In genomic region chr16:8572063-8572918, GRCh38 we compare ENCODE assay signal across 28 cellular contexts. TPM values are rescaled to one million over a fixed set of nuclear protein-coding genes. Genes with fewer than 3 reads are reported as not detected.
DNase-seq lines count a peak whose midpoint lies in the region; ATAC-seq and TF ChIP-seq lines count a peak whose summit lies in the region.
"Had no signal": no experiment of that assay in that cellular context is flagged by ENCODE, and none has a peak within 500 bp of the region (broad histone marks: within the 10 kb centered on the region; RNA-seq: fewer than 3 reads in every experiment).

No MANE protein-coding gene starts in this region.

- H3K9ac ChIP-seq in mammary epithelial cell (ENCODE audit: insufficient read depth, low read length): no peak overlapping the region
- H3K9ac ChIP-seq in neuronal stem cell (ENCODE audit: low read depth, low read length, poor library complexity): no peak overlapping the region

- H3K4me1 ChIP-seq in mammary epithelial cell (ENCODE audit: insufficient read depth, low read length) (no peaks in the 10 kb centered on the region), neuronal stem cell (ENCODE audit: control insufficient read depth in 2 of 2, insufficient read depth in 1 of 2, low read depth in 1 of 2, low read length in 2 of 2) (peaks cover 23 to 28% of the 10 kb centered on the region in 2 donors)

- peak overlapping the region; percentile 76 for H3K18ac ChIP-seq in neuronal stem cell (ENCODE audit: low read length)

- no peak overlapping the region for H2BK12ac ChIP-seq in neuronal stem cell (ENCODE audit: low read length)

- DNase-seq in NCI-H748 (lab: John Stamatoyannopoulos, UW; ENCODE audit: unreplicated experiment) (peak; percentile 47), NCI-H748 treated with DMSO at 0.1 percent for 48 hours (lab: John Stamatoyannopoulos, UW) (no peak), HFFc6 (no peak), mammary epithelial cell (no peak), neuronal stem cell (ENCODE audit: low spot score) (no peak), GM03348 (ENCODE audit: low spot score) (no peak)
- no peak for DNase-seq in effector memory CD8-positive, alpha-beta T cell
- DNase-seq: activated CD4-positive, alpha-beta T cell treated with anti-CD3 and anti-CD28 coated beads for 4 hours; activated CD8-positive, alpha-beta memory T cell treated with anti-CD3 and anti-CD28 coated beads for 24 hours; activated naive CD4-positive, alpha-beta T cell; DMS79 treated with DMSO at 0.1 percent for 48 hours; GOT3; NCI-H1417 treated with DMSO at 0.1 percent for 48 hours; NCI-H2107; NCI-H446 treated with DMSO at 0.1 percent for 48 hours; ovary; Right ventricle myocardium superior; stimulated activated CD4-positive, alpha-beta T cell treated with anti-CD3 and anti-CD28 coated beads, Interleukin-2, amount 100 ng/mL, for 24 hours; transverse colon had no signal

- no peak overlapping the region for H3K23ac ChIP-seq in neuronal stem cell (ENCODE audit: low read depth, low read length, poor library complexity)

- BruUV-seq in mammary epithelial cell (replicated peaks; lab: Mats Ljungman, UMichigan): no TSS peak

- intact Hi-C loops in mammary epithelial cell (cut with micrococcal nuclease): loop anchor here (2.0 kb wide), 1 partner anchor 51 kb away; no protein-coding TSS in a partner anchor

- no peaks in the 10 kb centered on the region for H4K20me1 ChIP-seq in mammary epithelial cell (ENCODE audit: insufficient read depth, low read length)

- H2BK15ac ChIP-seq in neuronal stem cell (ENCODE audit: low read length): no peak overlapping the region

- H3K79me2 ChIP-seq in mammary epithelial cell (ENCODE audit: insufficient read depth, low read length): no peaks in the 10 kb centered on the region

- peaks cover 30% of the 10 kb centered on the region for H3K4me1 Mint-ChIP-seq in HFFc6 (ENCODE audit: low read depth)
- peaks cover 3 to 8% of the 10 kb centered on the region in 2 donors for H3K4me1 Mint-ChIP-seq in effector memory CD8-positive, alpha-beta T cell (ENCODE audit: low read depth in 2 of 2)

- dilution Hi-C loops in mammary epithelial cell (cut with HindIII; ENCODE audit: low sequenced_read_pairs): loop anchor here (5.0 kb wide), 1 partner anchor 65 kb away; no protein-coding TSS in a partner anchor

- CTCF ChIA-PET in mammary epithelial cell (lab: Charles Lee; ENCODE audit: low non-redundant PET): no interaction called here

- no peaks in the 10 kb centered on the region for H3K79me1 ChIP-seq in neuronal stem cell (ENCODE audit: low read depth, low read length)

- TF ChIP-seq CTCF in HFFc6 (IDR thresholded peaks at IDR 0.05) (no peak), mammary epithelial cell (conservative IDR thresholded peaks at IDR 0.05 in 1 of 2, IDR thresholded peaks at IDR 0.05 in 1 of 2; ENCODE audit: extremely low read depth in 1 of 2, insufficient read depth in 1 of 2, low read depth in 1 of 2, low read length in 2 of 2) (no peak)

- H3K9me3 Mint-ChIP-seq in HFFc6: no peaks in the 10 kb centered on the region
- no peaks in the 10 kb centered on the region for H3K9me3 Mint-ChIP-seq in effector memory CD8-positive, alpha-beta T cell
- H3K9me3 Mint-ChIP-seq: natural killer cell treated with Interleukin-12 subunit alpha and Interleukin-12 subunit beta and Interleukin-15 and Interleukin-18, amount 100 ng/mL, for 72 hours had no signal

- no peak overlapping the region for H3K14ac ChIP-seq in neuronal stem cell (ENCODE audit: low read length)

- no peak overlapping the region for H4K91ac ChIP-seq in neuronal stem cell (ENCODE audit: low read depth, low read length, poor library complexity)

- no peak overlapping the region for H4K8ac ChIP-seq in neuronal stem cell (ENCODE audit: low read depth, low read length)

- H2BK5ac ChIP-seq in neuronal stem cell (ENCODE audit: low read length): no peak overlapping the region

- peaks cover 3% of the 10 kb centered on the region; the same call in 1 of the 2 replicates for H3K27me3 Mint-ChIP-seq in HFFc6 (ENCODE audit: insufficient read depth)
- H3K27me3 Mint-ChIP-seq in effector memory CD8-positive, alpha-beta T cell: peaks cover 43 to 59% of the 10 kb centered on the region in 2 donors

- H3K4me3 ChIP-seq in mammary epithelial cell (replicated peaks in 1 of 3; ENCODE audit: insufficient read depth in 1 of 3, low read depth in 2 of 3, low read length in 3 of 3) (no peak overlapping the region), neuronal stem cell (ENCODE audit: low read length in 2 of 2) (no peak overlapping the region)
- H3K4me3 ChIP-seq: body of pancreas, ovary, PC-9, transverse colon had no signal

- H2AFZ ChIP-seq in mammary epithelial cell (ENCODE audit: low read depth, low read length): peak overlapping the region; percentile 29
- H2AFZ ChIP-seq in neuronal stem cell (ENCODE audit: low read length): peak overlapping the region; percentile 70
- H2AFZ ChIP-seq: PC-9 had no signal

- H2AK5ac ChIP-seq in neuronal stem cell (ENCODE audit: low read depth, low read length): peak overlapping the region; percentile 29

- no peak overlapping the region for H3K4me3 Mint-ChIP-seq in HFFc6
- no peak overlapping the region for H3K4me3 Mint-ChIP-seq in effector memory CD8-positive, alpha-beta T cell
- H3K4me3 Mint-ChIP-seq: IgD-negative memory B cell; natural killer cell treated with Interleukin-12 subunit alpha and Interleukin-12 subunit beta and Interleukin-15 and Interleukin-18, amount 100 ng/mL, for 72 hours had no signal

- WGBS in mammary epithelial cell (ENCODE audit: low coverage, missing lambda C conversion rate): 62% methylated on average over 8 of the region's 11 CpGs
- no CpG with 5 or more reads among the region's 11 CpGs for WGBS in neuronal stem cell (ENCODE audit: extremely low coverage in 2 of 2, insufficient read length in 2 of 2, insufficient replicate concordance in 1 of 2), 2 donors

- H3K9me3 ChIP-seq in mammary epithelial cell (replicated peaks; ENCODE audit: insufficient read depth, low read length) (no peaks in the 10 kb centered on the region), neuronal stem cell (replicated peaks in 1 of 2; ENCODE audit: control insufficient read depth in 2 of 2, insufficient read depth in 1 of 2, low read depth in 1 of 2, low read length in 2 of 2) (no peaks in the 10 kb centered on the region)
- H3K9me3 ChIP-seq: body of pancreas, ovary, transverse colon had no signal

- no peaks in the 10 kb centered on the region for H3K36me3 Mint-ChIP-seq in HFFc6 (ENCODE audit: low read depth)
- no peaks in the 10 kb centered on the region for H3K36me3 Mint-ChIP-seq in effector memory CD8-positive, alpha-beta T cell (ENCODE audit: insufficient read depth)
- H3K36me3 Mint-ChIP-seq: IgD-negative memory B cell; natural killer cell treated with Interleukin-12 subunit alpha and Interleukin-12 subunit beta and Interleukin-15 and Interleukin-18, amount 100 ng/mL, for 72 hours had no signal

- H3K27me3 ChIP-seq in mammary epithelial cell (ENCODE audit: insufficient read depth, low read length) (no peaks in the 10 kb centered on the region), neuronal stem cell (ENCODE audit: control insufficient read depth in 3 of 3, insufficient read depth in 3 of 3, low read depth in 1 of 3, low read length in 3 of 3) (no peaks in the 10 kb centered on the region)
- H3K27me3 ChIP-seq: body of pancreas, ovary had no signal

- H2BK120ac ChIP-seq in neuronal stem cell (ENCODE audit: low read depth, low read length): peak overlapping the region; percentile 77

- peak overlapping the region; percentile 93 for H3K27ac Mint-ChIP-seq in HFFc6
- H3K27ac Mint-ChIP-seq in effector memory CD8-positive, alpha-beta T cell: peak overlapping the region in 1 of 2 donors; percentile 36
- H3K27ac Mint-ChIP-seq: IgD-negative memory B cell; natural killer cell treated with Interleukin-12 subunit alpha and Interleukin-12 subunit beta and Interleukin-15 and Interleukin-18, amount 100 ng/mL, for 72 hours had no signal

- H3K4ac ChIP-seq in neuronal stem cell (ENCODE audit: low read length): no peak overlapping the region

- no peak for ATAC-seq in GM18861 (IDR thresholded peaks at IDR 0.05; ENCODE audit: unreplicated experiment)
- ATAC-seq in effector memory CD8-positive, alpha-beta T cell (replicated peaks): no peak
- ATAC-seq: natural killer cell treated with Interleukin-12 subunit alpha and Interleukin-12 subunit beta and Interleukin-15 and Interleukin-18, amount 100 ng/mL, for 72 hours had no signal

- H3K4me2 ChIP-seq in mammary epithelial cell (ENCODE audit: insufficient read depth, low read depth, low read length): no peak overlapping the region
- no peak overlapping the region for H3K4me2 ChIP-seq in neuronal stem cell (ENCODE audit: insufficient read depth, low read length, poor library complexity, severe bottlenecking)

- no peaks in the 10 kb centered on the region for H3K36me3 ChIP-seq in mammary epithelial cell (ENCODE audit: insufficient read depth, low read length)
- no peaks in the 10 kb centered on the region for H3K36me3 ChIP-seq in neuronal stem cell (replicated peaks in 1 of 2; ENCODE audit: control insufficient read depth in 2 of 2, insufficient read depth in 2 of 2, low read length in 2 of 2)
- H3K36me3 ChIP-seq: ovary, transverse colon had no signal

- H3K27ac ChIP-seq in mammary epithelial cell (ENCODE audit: insufficient read depth, low read depth, low read length): no peak overlapping the region
- H3K27ac ChIP-seq in neuronal stem cell (replicated peaks; ENCODE audit: low read length): peak overlapping the region; percentile 27
- H3K27ac ChIP-seq: ovary, PC-9, transverse colon had no signal

- in situ Hi-C loops in mammary epithelial cell (cut with MboI; ENCODE audit: low sequenced_read_pairs in 2 of 2): loop anchor here (10.0 to 25.0 kb wide), 2 partner anchors 83 to 315 kb away; partner anchors contain the start of gene LITAFD (in 1 of the 2)

RNA-seq across cellular contexts. Expression of gene TMEM114, which starts 18.0 kb away (rescaled TPM):
- total RNA-seq in HFFc6 (2021; fragmentation: NEBNext Ultra II Directional; extraction: Animal tissue kit (Norgen Biotek cat#: 25700)): not detected
- not detected for total RNA-seq in mammary epithelial cell
- not detected for polyA plus RNA-seq in mammary epithelial cell
- polyA minus RNA-seq in mammary epithelial cell: not detected
- polyA plus RNA-seq in neuronal stem cell (2013, experiment 1 of 2): 0.89 TPM
- polyA plus RNA-seq in neuronal stem cell (2013, experiment 2 of 2): 1.1 TPM
- total RNA-seq: body of pancreas; cerebellum; epithelial cell of proximal tubule; liver; natural killer cell treated with Interleukin-12 subunit alpha and Interleukin-12 subunit beta and Interleukin-15 and Interleukin-18, amount 100 ng/mL, for 72 hours; ovary; PC-9; Right ventricle myocardium superior; transverse colon had no signal
- polyA plus RNA-seq: IgD-negative memory B cell, keratinocyte, liver, ovary had no signal

RNA-seq across cellular contexts. Expression of gene METTL22, which starts 49.2 kb away (rescaled TPM):
- total RNA-seq in HFFc6 (2021; fragmentation: NEBNext Ultra II Directional; extraction: Animal tissue kit (Norgen Biotek cat#: 25700)): 10 to 100 TPM; 33.5 to 38.0 (median 36.0) TPM
- total RNA-seq in mammary epithelial cell: 10 to 100 TPM; 35.2 to 40.9 TPM
- 21.2 TPM for polyA plus RNA-seq in mammary epithelial cell
- 19.6 TPM for polyA minus RNA-seq in mammary epithelial cell
- polyA plus RNA-seq in neuronal stem cell (2013, experiment 1 of 2): 43.7 TPM
- 45.5 TPM for polyA plus RNA-seq in neuronal stem cell (2013, experiment 2 of 2)
